In the genomic region with DNA sequence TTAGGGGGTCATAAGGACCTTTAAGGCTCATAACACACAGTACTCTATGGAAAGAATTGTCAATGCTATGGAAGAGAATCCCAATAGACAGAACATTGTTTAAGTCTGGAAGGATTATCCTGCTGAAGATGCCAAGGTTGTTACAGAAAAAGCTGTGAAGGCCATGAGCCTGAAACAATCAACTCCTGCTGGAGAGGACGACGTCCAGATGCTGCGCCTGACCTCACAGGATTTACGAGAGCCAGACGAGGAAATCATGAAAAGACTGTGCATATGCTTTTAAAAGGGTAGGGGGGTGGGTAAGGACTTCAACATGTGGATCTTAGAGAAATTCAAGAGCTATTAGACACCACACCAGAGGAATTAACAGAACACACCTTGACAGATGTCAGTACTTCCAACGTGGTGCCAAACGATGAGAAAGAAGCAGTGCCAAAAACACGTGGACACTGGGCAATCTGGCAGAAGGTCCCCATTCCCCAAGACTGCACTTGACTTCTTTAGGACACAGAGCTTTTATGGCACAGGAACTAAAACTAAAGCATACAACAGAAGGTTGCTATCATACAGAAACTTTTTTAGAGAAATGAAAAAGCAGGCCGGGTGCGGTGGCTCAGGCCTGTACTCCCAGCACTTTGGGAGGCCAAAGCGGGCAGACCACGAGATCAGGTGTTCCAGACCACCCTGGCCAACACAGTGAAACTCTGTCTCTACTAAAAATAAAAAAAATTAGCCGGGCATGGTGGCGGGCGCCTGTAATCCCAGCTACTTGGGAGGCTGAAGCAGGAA, we compare ENCODE assay signal across 9 cellular contexts. TPM values are rescaled to one million over a fixed set of nuclear protein-coding genes. Genes with fewer than 3 reads are reported as not detected.
DNase-seq lines count a peak whose midpoint lies in the region; ATAC-seq and TF ChIP-seq lines count a peak whose summit lies in the region.
"Had no signal": no experiment of that assay in that cellular context is flagged by ENCODE, and none has a peak within 500 bp of the region (broad histone marks: within the 10 kb centered on the region; RNA-seq: fewer than 3 reads in every experiment).

No MANE protein-coding gene starts in this region.

- no peak overlapping the region for H3K27ac Mint-ChIP-seq in activated CD4-positive, alpha-beta T cell treated with anti-CD3 and anti-CD28 coated beads for 36 hours
- H3K27ac Mint-ChIP-seq: activated CD4-positive, alpha-beta memory T cell treated with anti-CD3 and anti-CD28 coated beads, Interleukin-2, amount 10 ng/mL, durations not matched to agents 7 days and 5 days had no signal

- no peak for TF ChIP-seq EP300 in sigmoid colon (IDR thresholded peaks at IDR 0.05)

- WGBS in sigmoid colon, 2 donors, result 51 to 55% methylated on average over 15 of the region's 15 CpGs

- no peaks in the 10 kb centered on the region for H3K27me3 ChIP-seq in sigmoid colon
- no peaks in the 10 kb centered on the region for H3K27me3 ChIP-seq in brain microvascular endothelial cell (replicated peaks)

- H3K4me3 ChIP-seq in fibroblast of villous mesenchyme (ENCODE audit: low read depth, low read length) (no peak overlapping the region), sigmoid colon (no peak overlapping the region), brain microvascular endothelial cell (ENCODE audit: low read depth, low read length) (no peak overlapping the region)

- H3K27ac ChIP-seq in sigmoid colon, result peak overlapping the region; percentile 10 to 75 (median 68)
- H3K27ac ChIP-seq in brain microvascular endothelial cell, result no peak overlapping the region

- H3K4me3 Mint-ChIP-seq in activated CD4-positive, alpha-beta T cell treated with anti-CD3 and anti-CD28 coated beads for 36 hours, result no peak overlapping the region
- H3K4me3 Mint-ChIP-seq: activated CD4-positive, alpha-beta memory T cell treated with anti-CD3 and anti-CD28 coated beads, Interleukin-2, amount 10 ng/mL, durations not matched to agents 7 days and 5 days had no signal

- POLR2A ChIA-PET in GM10248 (lab: Yijun Ruan, JAX), result no interaction called here
- POLR2A ChIA-PET in activated CD4-positive, alpha-beta T cell treated with anti-CD3 and anti-CD28 coated beads for 36 hours (lab: Charles Lee), result interaction anchor here (0.8 kb wide), 1 partner anchor 9 kb away, joined by 3 read pairs; no protein-coding TSS in a partner anchor

- H3K36me3 ChIP-seq in sigmoid colon (no peaks in the 10 kb centered on the region), brain microvascular endothelial cell (replicated peaks) (peaks cover 17% of the 10 kb centered on the region)

- H3K9me3 ChIP-seq in sigmoid colon, result no peaks in the 10 kb centered on the region

- H3K27me3 Mint-ChIP-seq in activated CD4-positive, alpha-beta T cell treated with anti-CD3 and anti-CD28 coated beads for 36 hours, result no peaks in the 10 kb centered on the region
- H3K27me3 Mint-ChIP-seq: activated CD4-positive, alpha-beta memory T cell treated with anti-CD3 and anti-CD28 coated beads, Interleukin-2, amount 10 ng/mL, durations not matched to agents 7 days and 5 days had no signal

- CTCF ChIA-PET in GM10248 (lab: Yijun Ruan, JAX), result interaction anchor here (1.3 to 2.4 kb wide), 3 partner anchors 8 to 22 kb away, joined by 3 to 13 read pairs (median 4); no protein-coding TSS in a partner anchor
- CTCF ChIA-PET in activated CD4-positive, alpha-beta T cell treated with anti-CD3 and anti-CD28 coated beads for 36 hours (lab: Charles Lee), result interaction anchor here (1.0 kb wide), 1 partner anchor 52 kb away, joined by 3 read pairs; no protein-coding TSS in a partner anchor

- H3K36me3 Mint-ChIP-seq in activated CD4-positive, alpha-beta T cell treated with anti-CD3 and anti-CD28 coated beads for 36 hours (ENCODE audit: low read depth), result peaks cover 21% of the 10 kb centered on the region

- intact Hi-C loops in sigmoid colon (cut with DNase I), result loop anchor here (2.0 kb wide), 1 partner anchor 41 kb away; no protein-coding TSS in a partner anchor
- intact Hi-C loops in activated CD4-positive, alpha-beta T cell treated with anti-CD3 and anti-CD28 coated beads for 36 hours (cut with DNase I, micrococcal nuclease), result no loop called here

- TF ChIP-seq CTCF in GM10248 (IDR thresholded peaks at IDR 0.05; ENCODE audit: control extremely low read depth, extremely low read depth, low read depth, missing control alignments) (no peak), fibroblast of villous mesenchyme (IDR thresholded peaks at IDR 0.05; ENCODE audit: insufficient read depth, low read depth, low read length) (no peak), sigmoid colon (IDR thresholded peaks at IDR 0.05) (no peak), brain microvascular endothelial cell (IDR thresholded peaks at IDR 0.05; ENCODE audit: low read depth, low read length, missing control alignments) (no peak)

- H3K4me1 Mint-ChIP-seq in activated CD4-positive, alpha-beta T cell treated with anti-CD3 and anti-CD28 coated beads for 36 hours, result peaks cover 53% of the 10 kb centered on the region

- in situ Hi-C loops in brain microvascular endothelial cell (cut with HindIII; ENCODE audit: low pct_ligation_motif_present, low sequenced_read_pairs), result no loop called here

- TF ChIP-seq POLR2A in sigmoid colon (IDR thresholded peaks at IDR 0.05), result no peak

- H3K9me3 Mint-ChIP-seq in activated CD4-positive, alpha-beta T cell treated with anti-CD3 and anti-CD28 coated beads for 36 hours (ENCODE audit: low read depth), result no peaks in the 10 kb centered on the region
- H3K9me3 Mint-ChIP-seq: activated CD4-positive, alpha-beta memory T cell treated with anti-CD3 and anti-CD28 coated beads, Interleukin-2, amount 10 ng/mL, durations not matched to agents 7 days and 5 days had no signal

- H3K4me1 ChIP-seq in sigmoid colon, result peaks cover 0 to 56% (median 45%) of the 10 kb centered on the region in 4 donors

- ATAC-seq in activated CD4-positive, alpha-beta T cell treated with anti-CD3 and anti-CD28 coated beads for 36 hours, result no peak
- no peak for ATAC-seq in HG02763 (IDR thresholded peaks at IDR 0.05; ENCODE audit: unreplicated experiment)

- DNase-seq in GM10248 (ENCODE audit: extremely low spot score), result peak; percentile 18
- DNase-seq in NCI-H524 treated with DMSO at 0.1 percent for 48 hours (lab: John Stamatoyannopoulos, UW), result peak; percentile 95
- peak; percentile 78 for DNase-seq in fibroblast of villous mesenchyme (ENCODE audit: low read depth)
- no peak for DNase-seq in sigmoid colon
- DNase-seq in brain microvascular endothelial cell, result no peak
- DNase-seq in 8988T, result no peak
- no peak for DNase-seq in activated CD4-positive, alpha-beta T cell treated with anti-CD3 and anti-CD28 coated beads for 36 hours
- DNase-seq: activated CD4-positive, alpha-beta memory T cell treated with anti-CD3 and anti-CD28 coated beads, Interleukin-2, amount 10 ng/mL, durations not matched to agents 7 days and 5 days had no signal

RNA-seq across cellular contexts. Expression of a gene that starts 43.2 kb away (rescaled TPM):
- total RNA-seq in fibroblast of villous mesenchyme (107 and 124 TPM in 2 replicates), sigmoid colon (100 to 1,000 TPM; 119 to 157 (median 145) TPM)
- 100 to 1,000 TPM; 163 to 197 (median 193) TPM for polyA plus RNA-seq in sigmoid colon
- total RNA-seq in activated CD4-positive, alpha-beta T cell treated with anti-CD3 and anti-CD28 coated beads for 36 hours, result 100 to 1,000 TPM; 347 to 669 TPM

Comparison
In these comparisons a context has a peak if more than half of its experiments do, and no peak if none do; other contexts are left out.
1. DNase-seq: peak in GM10248 (single experiment), NCI-H524 treated with DMSO at 0.1 percent for 48 hours (single experiment) and fibroblast of villous mesenchyme (single experiment); none in sigmoid colon (single experiment), brain microvascular endothelial cell (single experiment), 8988T (single experiment) and activated CD4-positive, alpha-beta T cell treated with anti-CD3 and anti-CD28 coated beads for 36 hours (single experiment).